In the genomic region with DNA sequence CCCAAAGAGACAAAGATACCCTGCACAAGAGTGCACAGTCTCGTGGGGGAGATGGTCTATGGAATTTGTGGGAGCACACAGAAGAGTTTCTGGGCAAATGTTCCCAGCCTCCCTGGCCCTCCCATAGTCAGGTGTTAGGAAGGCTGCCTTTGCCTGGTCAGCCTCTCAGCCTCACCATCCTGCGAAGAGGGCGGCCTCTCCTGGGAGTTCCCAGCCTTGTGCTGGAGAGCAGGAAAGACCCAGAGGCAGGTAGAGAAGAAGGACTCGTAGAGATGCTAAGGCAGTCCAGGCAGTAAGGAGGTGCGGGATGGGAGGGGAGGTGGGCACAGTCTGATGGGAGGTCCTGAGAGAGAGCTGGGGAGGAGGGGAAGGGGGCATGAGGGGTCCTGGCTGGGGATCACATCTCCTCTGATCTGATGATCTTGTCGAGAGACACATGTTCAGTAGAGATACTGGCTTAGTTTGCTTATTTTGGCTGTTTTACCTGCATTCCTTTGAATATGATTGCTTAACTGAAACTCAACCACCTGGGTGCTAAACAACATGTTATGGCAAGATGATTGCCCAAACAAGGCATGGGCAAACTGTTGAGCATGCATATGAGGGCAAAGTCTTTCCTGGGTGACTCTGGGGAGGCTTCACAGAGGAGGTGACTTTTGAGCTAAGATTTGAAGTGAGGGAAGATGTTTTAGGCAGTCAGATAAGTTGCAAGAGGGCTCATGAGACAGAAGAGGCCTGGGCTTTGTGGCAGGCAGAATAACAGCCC, we compare ENCODE assay signal across 23 cellular contexts. TPM values are rescaled to one million over a fixed set of nuclear protein-coding genes. Genes with fewer than 3 reads are reported as not detected.
DNase-seq lines count a peak whose midpoint lies in the region; ATAC-seq, FAIRE-seq and TF ChIP-seq lines count a peak whose summit lies in the region.
"Had no signal": no experiment of that assay in that cellular context is flagged by ENCODE, and none has a peak within 500 bp of the region (broad histone marks: within the 10 kb centered on the region; RNA-seq: fewer than 3 reads in every experiment).

No MANE protein-coding gene starts in this region.

- ATAC-seq in foreskin keratinocyte = peak; percentile 80
- ATAC-seq in right lobe of liver = peak; percentile 68 to 81 (median 76)
- ATAC-seq in stimulated activated memory B cell treated with anti-CD40 and anti-IgM and Interleukin-4, amounts not matched to agents 10 μg/mL and 1 μg/mL and 100 μg/mL, for 72 hours = peak; percentile 16

- intact Hi-C loops in right lobe of liver (cut with DNase I) = no loop called here

- DNase-seq in bronchial epithelial cell (ENCODE audit: low read depth) = peak; percentile 91
- peak; percentile 89 to 91 for DNase-seq in foreskin keratinocyte
- DNase-seq in right lobe of liver = peak in 2 of 3 donors; percentile 58 to 69
- no peak for DNase-seq in stimulated activated CD4-positive, alpha-beta T cell treated with anti-CD3 and anti-CD28 coated beads, Interleukin-12 subunit alpha, Interleukin-12 subunit beta, amount 100 ng/mL, for 4 hours
- DNase-seq in SKM-1 treated with dmso at 0.1 percent for 144 hours (lab: John Stamatoyannopoulos, UW; ENCODE audit: unreplicated experiment) = no peak
- DNase-seq in ACHN = no peak
- DNase-seq: CD4-positive, alpha-beta memory T cell; H7; HFFc6; KG1; NCI-H1092 treated with DMSO at 0.1 percent for 48 hours; NCI-H1436 treated with DMSO at 0.1 percent for 48 hours; NCI-H1930; NCI-H345; NCI-H524; NCI-H774; NK-92 treated with Interleukin-12 subunit alpha and Interleukin-12 subunit beta, amount 100 ng/mL, for 24 hours had no signal

- peaks cover 13% of the 10 kb centered on the region for H3K27me3 Mint-ChIP-seq in stimulated activated memory B cell treated with anti-CD40 and anti-IgM and Interleukin-4, amounts not matched to agents 10 μg/mL and 1 μg/mL and 100 μg/mL, for 72 hours

- H3K4me1 Mint-ChIP-seq in stimulated activated memory B cell treated with anti-CD40 and anti-IgM and Interleukin-4, amounts not matched to agents 10 μg/mL and 1 μg/mL and 100 μg/mL, for 72 hours = no peaks in the 10 kb centered on the region
- H3K4me1 Mint-ChIP-seq: CD4-positive, alpha-beta memory T cell had no signal

- no peak for TF ChIP-seq CTCF in bronchial epithelial cell (IDR thresholded peaks at IDR 0.05; ENCODE audit: insufficient read depth, low read length, severe bottlenecking)
- peak; percentile 25 for TF ChIP-seq CTCF in foreskin keratinocyte (conservative IDR thresholded peaks at IDR 0.05)
- no peak for TF ChIP-seq CTCF in right lobe of liver (IDR thresholded peaks at IDR 0.05)

- no peak overlapping the region for H3K27ac Mint-ChIP-seq in stimulated activated memory B cell treated with anti-CD40 and anti-IgM and Interleukin-4, amounts not matched to agents 10 μg/mL and 1 μg/mL and 100 μg/mL, for 72 hours
- H3K27ac Mint-ChIP-seq: CD4-positive, alpha-beta memory T cell; HFFc6 had no signal

- no peak overlapping the region for H3K4me3 Mint-ChIP-seq in stimulated activated memory B cell treated with anti-CD40 and anti-IgM and Interleukin-4, amounts not matched to agents 10 μg/mL and 1 μg/mL and 100 μg/mL, for 72 hours
- H3K4me3 Mint-ChIP-seq: CD4-positive, alpha-beta memory T cell; HFFc6 had no signal

- H3K27ac ChIP-seq in foreskin keratinocyte = peak overlapping the region; percentile 88
- H3K27ac ChIP-seq in right lobe of liver = peak overlapping the region; percentile 59 to 89 (median 87)
- H3K27ac ChIP-seq: BLaER1 treated with 17β-estradiol and CSF1 and Interleukin-3, amounts not matched to agents 10 nM and 100 nM; HL-60 had no signal

- no peak for TF ChIP-seq POLR2A in right lobe of liver (IDR thresholded peaks at IDR 0.05)

- H3K9me3 ChIP-seq in right lobe of liver = no peaks in the 10 kb centered on the region

- in situ Hi-C loops in ACHN (cut with HindIII; ENCODE audit: low pct_ligation_motif_present, low pct_unique_long_range_greater_than_20kb, low sequenced_read_pairs) = no loop called here

- H3K4me1 ChIP-seq in foreskin keratinocyte (peaks cover 24% of the 10 kb centered on the region), right lobe of liver (peaks cover 0 to 52% (median 12%) of the 10 kb centered on the region in 4 donors)
- H3K4me1 ChIP-seq: BLaER1 treated with 17β-estradiol and CSF1 and Interleukin-3, amounts not matched to agents 10 nM and 100 nM had no signal

- no peaks in the 10 kb centered on the region for H3K36me3 Mint-ChIP-seq in stimulated activated memory B cell treated with anti-CD40 and anti-IgM and Interleukin-4, amounts not matched to agents 10 μg/mL and 1 μg/mL and 100 μg/mL, for 72 hours

- H3K9me3 Mint-ChIP-seq in stimulated activated memory B cell treated with anti-CD40 and anti-IgM and Interleukin-4, amounts not matched to agents 10 μg/mL and 1 μg/mL and 100 μg/mL, for 72 hours = peaks cover 21% of the 10 kb centered on the region

- no peaks in the 10 kb centered on the region for H3K36me3 ChIP-seq in bronchial epithelial cell (ENCODE audit: control insufficient read depth, insufficient read depth, low read length)
- peaks cover 0 to 58% (median 9%) of the 10 kb centered on the region in 4 donors for H3K36me3 ChIP-seq in right lobe of liver
- H3K36me3 ChIP-seq: BLaER1 treated with 17β-estradiol and CSF1 and Interleukin-3, amounts not matched to agents 10 nM and 100 nM had no signal

- FAIRE-seq in bronchial epithelial cell (lab: Jason Lieb, UNC) = no peak
- FAIRE-seq: GM12891 had no signal

- 25% methylated on average over 6 of the region's 6 CpGs for WGBS in right lobe of liver (ENCODE audit: insufficient coverage, low coverage, low lambda C conversion rate, missing lambda C conversion rate)

- H3K4me3 ChIP-seq in bronchial epithelial cell (ENCODE audit: low read depth, low read length) (no peak overlapping the region), right lobe of liver (no peak overlapping the region)
- H3K4me3 ChIP-seq: BLaER1 treated with 17β-estradiol and CSF1 and Interleukin-3, amounts not matched to agents 10 nM and 100 nM had no signal

- H3K27me3 ChIP-seq in bronchial epithelial cell (ENCODE audit: control insufficient read depth, insufficient read depth, low read length) (no peaks in the 10 kb centered on the region), foreskin keratinocyte (no peaks in the 10 kb centered on the region), right lobe of liver (no peaks in the 10 kb centered on the region)
- H3K27me3 ChIP-seq: BLaER1 treated with 17β-estradiol and CSF1 and Interleukin-3, amounts not matched to agents 10 nM and 100 nM had no signal

RNA-seq across cellular contexts. Expression of a gene that starts 10.5 kb away (rescaled TPM):
- total RNA-seq in bronchial epithelial cell = not detected in 2 replicates
- total RNA-seq in foreskin keratinocyte = not detected in 2 replicates
- polyA plus RNA-seq in foreskin keratinocyte = not detected in 2 replicates
- 100 to 1,000 TPM; 185 to 407 (median 236) TPM for total RNA-seq in right lobe of liver
- total RNA-seq: CD4-positive, alpha-beta memory T cell; G401; H7; HFFc6 had no signal
- polyA plus RNA-seq: CD4-positive, alpha-beta memory T cell had no signal

RNA-seq across cellular contexts. Expression of a gene that starts 19.6 kb away (rescaled TPM):
- total RNA-seq in bronchial epithelial cell (not detected in 2 replicates), foreskin keratinocyte (not detected in 2 replicates), right lobe of liver (100 to 1,000 TPM; 114 to 400 (median 239) TPM)
- not detected in 2 replicates for polyA plus RNA-seq in foreskin keratinocyte
- total RNA-seq: CD4-positive, alpha-beta memory T cell; G401; H7; HFFc6; HT-29 had no signal
- polyA plus RNA-seq: CD4-positive, alpha-beta memory T cell had no signal

RNA-seq across cellular contexts. Expression of a gene that starts 53.8 kb away (rescaled TPM):
- total RNA-seq in bronchial epithelial cell (not detected in 2 replicates), foreskin keratinocyte (not detected in 2 replicates), right lobe of liver (not detected)
- polyA plus RNA-seq in foreskin keratinocyte = not detected in 2 replicates
- total RNA-seq: CD4-positive, alpha-beta memory T cell; G401; H7; HFFc6; HT-29 had no signal
- polyA plus RNA-seq: CD4-positive, alpha-beta memory T cell had no signal

Comparison
In these comparisons a context has a peak if more than half of its experiments do, and no peak if none do; other contexts are left out.
1. DNase-seq: peak in bronchial epithelial cell (single experiment), foreskin keratinocyte (2 of 2) and right lobe of liver (2 of 3); none in stimulated activated CD4-positive, alpha-beta T cell treated with anti-CD3 and anti-CD28 coated beads, Interleukin-12 subunit alpha, Interleukin-12 subunit beta, amount 100 ng/mL, for 4 hours (single experiment), SKM-1 treated with dmso at 0.1 percent for 144 hours (single experiment) and ACHN (single experiment).
2. ATAC-seq: peak in every context shown above with its lines; median percentile 80 in foreskin keratinocyte; 76 in right lobe of liver; 16 in stimulated activated memory B cell treated with anti-CD40 and anti-IgM and Interleukin-4, amounts not matched to agents 10 μg/mL and 1 μg/mL and 100 μg/mL, for 72 hours.
3. RNA of a gene that starts 10.5 kb away (total RNA-seq): 185 to 407 TPM in right lobe of liver; not detected in bronchial epithelial cell and not detected in foreskin keratinocyte; every median in the first group is over 100 times any median in the second.
4. RNA of a gene that starts 19.6 kb away (total RNA-seq): 114 to 400 TPM in right lobe of liver; not detected in bronchial epithelial cell and not detected in foreskin keratinocyte; every median in the first group is over 100 times any median in the second.